Comparison of ENCODE assay signal across 9 cellular contexts in the genomic region with DNA sequence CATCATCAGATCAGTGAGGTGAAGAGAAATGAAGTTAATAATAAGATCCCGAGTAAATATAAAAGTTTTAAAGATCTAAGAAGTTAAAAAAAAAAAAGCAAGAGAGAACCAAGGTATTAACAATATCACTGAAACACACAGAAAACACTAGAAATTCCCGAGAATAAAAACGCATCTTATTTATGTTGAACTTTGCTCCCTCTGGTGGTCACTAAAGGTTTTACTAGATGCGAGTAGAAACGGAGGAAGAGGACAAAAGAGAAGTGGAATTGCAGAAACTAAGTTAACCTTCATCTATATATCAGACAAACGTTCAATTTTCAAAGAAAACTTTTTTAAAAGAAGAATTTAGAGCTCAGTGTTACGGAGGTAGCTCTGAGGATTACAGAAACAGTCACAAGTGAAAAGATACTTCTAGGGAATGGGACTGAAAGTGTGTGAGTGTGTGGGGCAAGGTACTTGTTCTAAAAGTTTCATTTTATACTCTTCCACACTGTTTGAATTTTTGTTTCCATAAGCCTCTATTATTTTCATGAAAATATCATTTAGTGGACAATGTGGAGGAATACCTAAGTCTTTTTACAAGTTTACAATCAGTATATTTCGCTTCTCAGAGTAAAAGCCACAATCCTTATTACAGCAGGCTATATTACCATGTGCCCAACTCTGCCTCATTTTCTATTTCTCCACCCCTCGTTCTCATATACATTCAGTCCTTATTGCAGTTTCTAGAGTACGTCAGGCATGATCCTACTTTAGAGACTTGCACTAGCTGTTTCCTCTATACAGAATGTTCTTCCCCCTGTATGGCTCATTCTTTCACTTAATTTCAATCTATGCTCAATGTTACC. TPM values are rescaled to one million over a fixed set of nuclear protein-coding genes. Genes with fewer than 3 reads are reported as not detected.
DNase-seq lines count a peak whose midpoint lies in the region; ATAC-seq, FAIRE-seq and TF ChIP-seq lines count a peak whose summit lies in the region.
"Had no signal": no experiment of that assay in that cellular context is flagged by ENCODE, and none has a peak within 500 bp of the region (broad histone marks: within the 10 kb centered on the region; RNA-seq: fewer than 3 reads in every experiment).

No MANE protein-coding gene starts in this region.

- peaks cover 3% of the 10 kb centered on the region for H3K4me1 ChIP-seq in CD8-positive, alpha-beta T cell (ENCODE audit: insufficient read depth, low read length)
- H3K4me1 ChIP-seq in K562 (replicated peaks in 1 of 2; ENCODE audit: control insufficient read depth in 2 of 2, insufficient read depth in 2 of 2, low read length in 2 of 2) (no peaks in the 10 kb centered on the region), upper lobe of right lung (peaks cover 8% of the 10 kb centered on the region)

- peaks cover 15% of the 10 kb centered on the region for H3K4me1 Mint-ChIP-seq in CD8-positive, alpha-beta T cell (ENCODE audit: low read depth)

- no peaks in the 10 kb centered on the region for H3K9me1 ChIP-seq in K562 (ENCODE audit: control insufficient read depth, insufficient read depth, low read length)

- H3K27me3 Mint-ChIP-seq in CD8-positive, alpha-beta T cell (ENCODE audit: low read depth): no peaks in the 10 kb centered on the region

- H3K79me2 ChIP-seq in K562 (ENCODE audit: control insufficient read depth, insufficient read depth, low read length): peaks cover 13% of the 10 kb centered on the region; the same call in 1 of the 3 replicates

- H3K9me3 Mint-ChIP-seq in CD8-positive, alpha-beta T cell: no peaks in the 10 kb centered on the region
- H3K9me3 Mint-ChIP-seq: T-helper 1 cell treated with Interleukin-12 subunit alpha and Interleukin-12 subunit beta and Interleukin-4 antibody, amounts not matched to agents 30 μg/mL and 1 μg/mL, for 36 hours had no signal

- no peaks in the 10 kb centered on the region for H3K9me3 ChIP-seq in CD8-positive, alpha-beta T cell (ENCODE audit: low read length)
- H3K9me3 ChIP-seq in K562 (replicated peaks; ENCODE audit: control insufficient read depth, insufficient read depth, low read depth, low read length) (no peaks in the 10 kb centered on the region), upper lobe of right lung (no peaks in the 10 kb centered on the region)

- no peak overlapping the region for H3K27ac ChIP-seq in CD8-positive, alpha-beta T cell (ENCODE audit: low read depth, low read length)
- H3K27ac ChIP-seq in K562 (ENCODE audit: extremely low read depth, low read depth, low read length) (no peak overlapping the region), upper lobe of right lung (no peak overlapping the region)

- H3K27me3 ChIP-seq in CD8-positive, alpha-beta T cell (ENCODE audit: insufficient read depth, low read length): no peaks in the 10 kb centered on the region
- H3K27me3 ChIP-seq in K562 (ENCODE audit: control insufficient read depth in 2 of 2, insufficient read depth in 2 of 2, low read length in 2 of 2) (no peaks in the 10 kb centered on the region), kidney epithelial cell (ENCODE audit: control insufficient read depth, insufficient read depth, low read length) (no peaks in the 10 kb centered on the region), upper lobe of right lung (no peaks in the 10 kb centered on the region)

- no peak overlapping the region for H3K27ac Mint-ChIP-seq in CD8-positive, alpha-beta T cell
- H3K27ac Mint-ChIP-seq: T-helper 1 cell treated with Interleukin-12 subunit alpha and Interleukin-12 subunit beta and Interleukin-4 antibody, amounts not matched to agents 30 μg/mL and 1 μg/mL, for 36 hours had no signal

- POLR2A ChIA-PET in CD8-positive, alpha-beta T cell (lab: Charles Lee): no interaction called here
- POLR2A ChIA-PET in K562 (lab: Yijun Ruan, JAX): interaction anchor here (0.6 to 0.7 kb wide), 2 partner anchors 209 to 414 kb away, joined by 3 read pairs; no protein-coding TSS in a partner anchor

- WGBS in K562 (ENCODE audit: insufficient coverage, low coverage, missing lambda C conversion rate): 9% methylated on average over 10 of the region's 10 CpGs

- TF ChIP-seq EP300 in K562 (IDR thresholded peaks at IDR 0.05; ENCODE audit: low read length): no peak

- CTCF ChIA-PET in CD8-positive, alpha-beta T cell (lab: Charles Lee): interaction anchor here (0.6 to 2.2 kb wide), 27 partner anchors 9 to 865 kb away, joined by 3 to 11 read pairs (median 4); partner anchors contain the start of gene ACBD6
- CTCF ChIA-PET in K562 (lab: Yijun Ruan, JAX; ENCODE audit: low intra/inter-chr PET ratio): interaction anchor here (0.7 to 2.2 kb wide), 8 partner anchors 73 to 776 kb away, joined by 3 to 20 read pairs (median 6); no protein-coding TSS in a partner anchor

- H2AFZ ChIP-seq in K562 (ENCODE audit: low read depth, low read length): no peak overlapping the region; the same call in 1 of the 2 replicates

- H3K36me3 Mint-ChIP-seq in CD8-positive, alpha-beta T cell: peaks cover 46% of the 10 kb centered on the region

- peak; percentile 49 to 64; a peak in 3 of 4 replicates for TF ChIP-seq RAD21 in K562 (CRISPR knock-in tag; conservative IDR thresholded peaks at IDR 0.05 in 1 of 2, IDR thresholded peaks at IDR 0.05 in 1 of 2)

- intact Hi-C loops in CD8-positive, alpha-beta T cell (cut with DNase I, micrococcal nuclease): loop anchor here (1.0 to 5.0 kb wide), 4 partner anchors 230 to 776 kb away; no protein-coding TSS in a partner anchor
- intact Hi-C loops in K562 (cut with micrococcal nuclease) (loop anchor here (1.0 to 5.0 kb wide), 3 partner anchors 115 to 776 kb away; no protein-coding TSS in a partner anchor), upper lobe of right lung (cut with DNase I) (no loop called here)

- BruUV-seq in K562 (replicated peaks; lab: Mats Ljungman, UMichigan): no TSS peak

- H3K4me3 ChIP-seq in CD8-positive, alpha-beta T cell (ENCODE audit: low read depth, low read length): no peak overlapping the region
- no peak overlapping the region for H3K4me3 ChIP-seq in K562
- H3K4me3 ChIP-seq in kidney epithelial cell (ENCODE audit: low read depth, low read length): no peak overlapping the region
- H3K4me3 ChIP-seq in upper lobe of right lung: no peak overlapping the region

- TF ChIP-seq POLR2A in K562 (conservative IDR thresholded peaks at IDR 0.05): no peak

- H3K9ac ChIP-seq in K562 (ENCODE audit: insufficient read depth in 1 of 2, low read depth in 2 of 2, low read length in 2 of 2): no peak overlapping the region; a peak in 1 of 4 replicates

- peak; percentile 92 for FAIRE-seq in K562 (lab: Jason Lieb, UNC)

- H3K4me3 Mint-ChIP-seq in CD8-positive, alpha-beta T cell: peak overlapping the region; percentile 16
- H3K4me3 Mint-ChIP-seq: T-helper 1 cell treated with Interleukin-12 subunit alpha and Interleukin-12 subunit beta and Interleukin-4 antibody, amounts not matched to agents 30 μg/mL and 1 μg/mL, for 36 hours had no signal

- in situ Hi-C loops in K562 (cut with MboI): loop anchor here (5.0 to 10.0 kb wide), 2 partner anchors 230 to 298 kb away; no protein-coding TSS in a partner anchor

- H4K20me1 ChIP-seq in K562 (replicated peaks; ENCODE audit: control insufficient read depth, insufficient read depth, low read length): no peaks in the 10 kb centered on the region

- no peak overlapping the region; the same call in 1 of the 2 replicates for H3K4me2 ChIP-seq in K562 (ENCODE audit: insufficient read depth, low read length)

- peaks cover 13% of the 10 kb centered on the region for H3K36me3 ChIP-seq in CD8-positive, alpha-beta T cell (ENCODE audit: insufficient read depth, low read length)
- H3K36me3 ChIP-seq in K562 (ENCODE audit: control insufficient read depth, insufficient read depth, low read length) (peaks cover 41% of the 10 kb centered on the region), kidney epithelial cell (ENCODE audit: control insufficient read depth, insufficient read depth, low read length) (no peaks in the 10 kb centered on the region), upper lobe of right lung (peaks cover 14% of the 10 kb centered on the region)

- peak in 1 of 7 experiments; percentile 13 for DNase-seq in CD8-positive, alpha-beta T cell
- DNase-seq in NCI-H460 (ENCODE audit: extremely low read depth, low read depth) (peak; percentile 67), K562 (ENCODE audit: extremely low read depth in 1 of 4, low spot score in 3 of 4) (peak; percentile 53 to 79 (median 54)), kidney epithelial cell (ENCODE audit: low read depth) (no peak), upper lobe of right lung (no peak)

- ATAC-seq in CD8-positive, alpha-beta T cell: peak; percentile 61
- ATAC-seq in GM21717 (IDR thresholded peaks at IDR 0.05; ENCODE audit: unreplicated experiment): peak; percentile 51
- peak; percentile 78 for ATAC-seq in K562
- ATAC-seq in upper lobe of right lung: peak; percentile 65
- ATAC-seq in HG03521 (IDR thresholded peaks at IDR 0.05; ENCODE audit: unreplicated experiment): no peak
- ATAC-seq in HG03097 (IDR thresholded peaks at IDR 0.05; ENCODE audit: low FRiP score, unreplicated experiment): no peak

- TF ChIP-seq CTCF in CD8-positive, alpha-beta T cell (IDR thresholded peaks at IDR 0.05): peak; percentile 88
- TF ChIP-seq CTCF in K562 (IDR thresholded peaks at IDR 0.05 in 2 of 3, conservative IDR thresholded peaks at IDR 0.05 in 1 of 3; ENCODE audit: insufficient read depth in 2 of 3, low read depth in 1 of 3, low read length in 3 of 3) (peak; percentile 64 to 82 (median 73); a peak in 5 of 6 replicates), kidney epithelial cell (IDR thresholded peaks at IDR 0.05; ENCODE audit: insufficient read depth, low read length, poor library complexity, severe bottlenecking) (peak; percentile 63), upper lobe of right lung (IDR thresholded peaks at IDR 0.05) (peak; percentile 80)

RNA-seq across cellular contexts. Expression of gene ACBD6, which starts 19.7 kb away (rescaled TPM):
- total RNA-seq in CD8-positive, alpha-beta T cell: 10 to 100 TPM; 23.4 to 24.6 TPM
- 137 and 141 TPM in 2 replicates for total RNA-seq in NCI-H460 (2014; rRNA removed; shearing (Covaris generic))
- 110 and 136 TPM in 2 replicates for polyA plus RNA-seq in NCI-H460 (2014; cell fraction: nucleus; rRNA removed)
- total RNA-seq in K562 (2011; cell fraction: chromatin; rRNA removed; ENCODE audit: low replicate concordance): 131 and 137 TPM in 2 replicates
- total RNA-seq in K562 (2011; cell fraction: nucleolus; rRNA removed): 44.4 and 57.6 TPM in 2 replicates
- 97.7 and 139 TPM in 2 replicates for total RNA-seq in K562 (2011; cell fraction: nucleoplasm; rRNA removed)
- total RNA-seq in K562 (2014; rRNA removed) (96.7 and 100 TPM in 2 replicates), K562 (2014; rRNA removed; fragmentation: Illumina TruSeq; extraction: Trizol) (90.0 and 94.3 TPM in 2 replicates), K562 (2015; rRNA removed; fragmentation: Illumina TruSeq; extraction: Trizol) (107 and 109 TPM in 2 replicates), K562 (2021) (67.7 and 69.8 TPM in 2 replicates), kidney epithelial cell (73.2 and 86.5 TPM in 2 replicates), upper lobe of right lung (33.6 TPM)
- polyA plus RNA-seq in K562 (2011; rRNA removed) (74.2 and 77.7 TPM in 2 replicates), K562 (2014; fragmentation: Illumina TruSeq; extraction: Trizol) (61.9 and 70.4 TPM in 2 replicates), K562 (2014; fragmentation: Nextera tagmentation; extraction: Ambion mirVana) (10 to 100 TPM; 16.9 to 27.1 TPM), K562 (2014; rRNA removed) (83.4 and 85.7 TPM in 2 replicates)
- polyA plus RNA-seq in K562 (2011; cell fraction: cytosol; rRNA removed): 57.4 and 72.2 TPM in 2 replicates
- 122 and 155 TPM in 2 replicates for polyA plus RNA-seq in K562 (2011; cell fraction: nucleus; rRNA removed)
- polyA plus RNA-seq in K562 (2012): 96.5 and 113 TPM in 2 replicates
- polyA minus RNA-seq in K562 (2011; rRNA and poly(A)+ RNA removed): 135 and 141 TPM in 2 replicates
- polyA minus RNA-seq in K562 (2011; cell fraction: cytosol; rRNA and poly(A)+ RNA removed): 44.7 and 45.5 TPM in 2 replicates
- polyA minus RNA-seq in K562 (2011; cell fraction: nucleus; rRNA and poly(A)+ RNA removed): 45.8 and 86.9 TPM in 2 replicates

Comparison
In these comparisons a context has a peak if more than half of its experiments do, and no peak if none do; other contexts are left out.
1. ATAC-seq: peak in CD8-positive, alpha-beta T cell (single experiment), GM21717 (single experiment), K562 (single experiment) and upper lobe of right lung (single experiment); none in HG03521 (single experiment) and HG03097 (single experiment).
2. DNase-seq: peak in NCI-H460 (single experiment) and K562 (4 of 4); none in kidney epithelial cell (single experiment) and upper lobe of right lung (single experiment).
3. Peak in every context shown above with its lines, with median percentiles within 50 percentile points of each other: CTCF ChIP-seq.